In the genomic region with DNA sequence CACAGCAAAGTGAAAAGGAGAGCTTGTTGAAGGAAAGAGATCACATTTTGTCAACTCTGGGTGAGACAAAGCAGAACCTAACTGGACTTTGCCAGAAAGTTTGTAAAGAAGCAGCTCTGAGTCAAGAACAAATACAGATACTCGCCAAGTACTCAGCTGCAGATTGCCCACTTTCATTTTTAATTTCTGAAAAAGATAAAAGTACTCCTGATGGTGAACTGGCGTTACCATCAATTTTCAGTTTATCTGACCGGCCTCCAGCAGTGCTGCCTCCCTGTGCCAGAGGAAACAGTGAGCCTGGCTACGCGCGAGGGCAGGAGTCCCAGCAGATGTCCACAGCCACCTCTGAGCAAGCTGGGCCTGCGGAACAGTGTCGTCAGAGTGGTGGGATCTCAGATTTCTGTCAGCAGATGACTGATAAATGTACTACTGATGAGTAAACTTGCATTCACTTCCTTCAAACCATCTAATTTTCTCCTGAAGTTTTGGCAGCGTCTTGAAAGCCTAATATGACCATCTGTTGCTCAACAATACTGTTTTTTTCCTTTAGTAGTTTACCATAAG, we compare ENCODE assay signal across 8 cellular contexts.
DNase-seq lines count a peak whose midpoint lies in the region; ATAC-seq and TF ChIP-seq lines count a peak whose summit lies in the region.

No MANE protein-coding gene starts in this region.

- ATAC-seq in HG02678 (IDR thresholded peaks at IDR 0.05; ENCODE audit: unreplicated experiment) (peak; percentile 43), HG03460 (IDR thresholded peaks at IDR 0.05; ENCODE audit: unreplicated experiment) (no peak)

- no peak overlapping the region for H3K27ac ChIP-seq in WERI-Rb-1

- H3K36me3 ChIP-seq in WERI-Rb-1, result peaks cover 55% of the 10 kb centered on the region

- no peak overlapping the region for H3K4me3 ChIP-seq in WERI-Rb-1 (ENCODE audit: low read depth, low read length)

- no peaks in the 10 kb centered on the region for H3K9me3 ChIP-seq in WERI-Rb-1 (ENCODE audit: severe bottlenecking)

- TF ChIP-seq CTCF in WERI-Rb-1 (IDR thresholded peaks at IDR 0.05; ENCODE audit: low read depth, low read length), result no peak

- peak; percentile 93 for DNase-seq in ELR (ENCODE audit: low read depth)
- peak; percentile 72 to 81 for DNase-seq in activated CD4-positive, alpha-beta T cell treated with anti-CD3 and anti-CD28 coated beads, Interleukin-2, amount 50 U/mL, for 48 hours
- DNase-seq in fibroblast of the conjunctiva (ENCODE audit: low read depth), result peak; percentile 96
- DNase-seq in smooth muscle cell of the brain vasculature (ENCODE audit: low read depth, low spot score), result peak; percentile 91
- no peak for DNase-seq in WERI-Rb-1
- no peak for DNase-seq in cortex of kidney (lab: John Stamatoyannopoulos, UW)

- H3K27me3 ChIP-seq in WERI-Rb-1 (ENCODE audit: insufficient read depth, low read depth, severe bottlenecking), result no peaks in the 10 kb centered on the region

Comparison
In these comparisons a context has a peak if more than half of its experiments do, and no peak if none do; other contexts are left out.
1. DNase-seq: peak in ELR (single experiment), activated CD4-positive, alpha-beta T cell treated with anti-CD3 and anti-CD28 coated beads, Interleukin-2, amount 50 U/mL, for 48 hours (2 of 2), fibroblast of the conjunctiva (single experiment) and smooth muscle cell of the brain vasculature (single experiment); none in WERI-Rb-1 (single experiment) and cortex of kidney (single experiment).